ENCODE assay signal across 8 cellular contexts in the genomic region with DNA sequence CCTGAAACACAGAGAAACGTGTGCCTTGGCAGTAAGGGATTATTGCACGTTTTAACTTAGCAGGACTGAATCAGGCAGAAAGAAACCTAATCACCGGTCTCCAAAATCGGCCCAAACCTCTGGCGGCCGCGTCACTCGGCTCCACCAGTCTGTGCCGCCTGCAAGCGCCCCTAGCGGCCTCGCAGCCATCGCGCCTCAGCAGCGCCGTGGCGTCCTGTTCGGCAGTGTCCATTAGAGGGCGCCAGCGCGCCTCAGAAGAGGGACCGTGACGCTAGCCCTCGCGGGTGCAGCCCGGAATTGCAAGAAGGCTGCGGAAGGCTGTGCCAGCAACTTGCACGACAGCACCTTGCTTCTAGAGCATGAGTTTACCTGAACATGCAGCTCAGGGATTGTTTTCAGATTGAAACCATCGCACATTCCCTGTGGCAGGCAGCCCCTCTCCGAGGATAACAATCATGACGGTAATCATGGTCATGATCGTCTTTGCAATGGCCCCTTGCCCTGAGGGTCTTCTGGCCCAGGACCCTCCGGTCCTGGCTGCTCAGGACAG.
DNase-seq lines count a peak whose midpoint lies in the region; ATAC-seq and TF ChIP-seq lines count a peak whose summit lies in the region.

No MANE protein-coding gene starts in this region.

- DNase-seq in AG09319 (ENCODE audit: extremely low read depth, low read depth) (peak; percentile 81), NCI-H226 (peak; percentile 75), inferior parietal cortex (ENCODE audit: extremely low spot score) (peak; percentile 97), smooth muscle cell of the brain vasculature (ENCODE audit: low read depth, low spot score) (peak; percentile 95)
- DNase-seq in activated CD4-positive, CD25-positive, alpha-beta regulatory T cell (lab: John Stamatoyannopoulos, UW): peak; percentile 93 to 97 (median 94)
- peak; percentile 96 for DNase-seq in central memory CD4-positive, alpha-beta T cell

- ATAC-seq in GM19023 (IDR thresholded peaks at IDR 0.05; ENCODE audit: unreplicated experiment) (peak; percentile 100), HG03280 (IDR thresholded peaks at IDR 0.05; ENCODE audit: unreplicated experiment) (peak; percentile 100)

- TF ChIP-seq CTCF in AG09319 (IDR thresholded peaks at IDR 0.05; ENCODE audit: low read depth, low read length): no peak; the same call in none of the 2 replicates

Comparison
In these comparisons a context has a peak if more than half of its experiments do, and no peak if none do; other contexts are left out.
1. Peak in every context shown above with its lines: DNase-seq and ATAC-seq.